7 cellular contexts compared by ENCODE assay signal in the genomic region with DNA sequence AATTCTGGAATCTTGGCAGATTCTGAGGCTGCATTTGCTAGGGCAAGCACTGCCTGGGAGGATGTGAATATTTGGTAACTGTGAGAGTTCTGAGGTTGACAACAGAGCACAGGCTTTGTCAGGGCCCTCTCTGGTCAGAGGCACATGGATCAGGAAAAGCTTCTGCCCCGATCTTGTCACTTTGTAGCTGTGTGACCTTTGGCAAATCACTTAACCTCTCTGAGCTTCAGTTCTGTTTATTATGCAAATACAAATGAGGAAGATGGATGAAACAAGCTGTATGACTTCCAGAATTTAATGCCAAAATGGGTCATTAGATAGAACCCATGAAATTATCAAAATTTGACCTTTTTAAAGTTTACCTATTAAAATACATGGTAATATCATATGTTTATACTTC.
"Had no signal": no experiment of that assay in that cellular context is flagged by ENCODE, and none has a peak within 500 bp of the region (broad histone marks: within the 10 kb centered on the region; RNA-seq: fewer than 3 reads in every experiment).

No MANE protein-coding gene starts in this region.

- H3K27ac ChIP-seq: HL-60, KMS-11 had no signal

- ATAC-seq: HepG2 had no signal

- FAIRE-seq: HepG2, HTR-8/SVneo had no signal

- H3K4me2 ChIP-seq: KMS-11 had no signal

- H3K9ac ChIP-seq: KMS-11 had no signal

- DNase-seq: IMR-90, KBM-7, KG1 had no signal
